In the genomic region with DNA sequence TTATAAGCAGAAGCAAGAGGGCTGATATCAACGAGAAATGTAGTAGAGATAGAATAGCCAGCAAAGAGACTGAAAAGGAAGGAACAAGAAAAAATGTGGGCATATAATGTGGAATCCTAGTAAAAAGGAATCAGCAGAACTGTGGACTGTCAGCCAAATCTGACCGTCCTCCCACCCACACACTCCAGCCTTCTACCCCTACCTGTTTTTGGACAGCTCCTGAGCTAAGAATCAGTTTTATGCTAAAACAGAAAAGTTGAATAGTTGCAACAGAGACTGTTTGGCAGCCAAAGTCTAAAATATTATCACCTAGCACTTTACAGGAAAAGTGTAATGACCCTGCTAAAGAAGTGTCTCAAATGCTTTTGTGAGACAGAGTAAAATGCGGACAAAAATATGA, we compare ENCODE assay signal across 33 cellular contexts.
"Had no signal": no experiment of that assay in that cellular context is flagged by ENCODE, and none has a peak within 500 bp of the region (broad histone marks: within the 10 kb centered on the region; RNA-seq: fewer than 3 reads in every experiment).

No MANE protein-coding gene starts in this region.

- ATAC-seq: activated naive CD4-positive, alpha-beta T cell treated with anti-CD3 and anti-CD28 coated beads, Interleukin-2, amount 50 U/mL, for 72 hours; activated naive CD8-positive, alpha-beta T cell treated with anti-CD3 and anti-CD28 coated beads, Interleukin-2, amount 50 U/mL, for 24 hours; activated T-cell treated with anti-CD3 and anti-CD28 coated beads, Interleukin-2, amount 50 U/mL, for 4 hours; activated T-cell treated with anti-CD3 and anti-CD28 coated beads, Interleukin-2, amount 50 U/mL, for 72 hours; activated T-helper 17 cell treated with anti-CD3 and anti-CD28 coated beads, Interleukin-2, amount 50 U/mL, for 72 hours; body of pancreas had no signal

- H3K4me1 ChIP-seq: ascending aorta, body of pancreas, breast epithelium had no signal

- H3K4me3 ChIP-seq: adrenal gland, ascending aorta, body of pancreas, breast epithelium, cardiac muscle cell had no signal

- FAIRE-seq: astrocyte, bronchial epithelial cell had no signal

- H3K27ac ChIP-seq: adrenal gland, ascending aorta, body of pancreas, brain microvascular endothelial cell, breast epithelium, cardiac muscle cell had no signal

- H3K36me3 ChIP-seq: adrenal gland, ascending aorta, brain microvascular endothelial cell, breast epithelium, cardiac muscle cell had no signal

- H3K9me3 ChIP-seq: adrenal gland, ascending aorta, body of pancreas, breast epithelium had no signal

- DNase-seq: activated effector memory CD4-positive, alpha-beta T cell treated with anti-CD3 and anti-CD28 coated beads, Interleukin-2, amount 50 U/mL, for 16 hours; activated effector memory CD4-positive, alpha-beta T cell treated with Interleukin-2 at 50 U/mL for 16 hours; activated gamma-delta T cell; activated gamma-delta T cell treated with Interleukin-2 at 50 U/mL for 16 hours; activated naive CD4-positive, alpha-beta T cell; activated naive CD4-positive, alpha-beta T cell treated with anti-CD3 and anti-CD28 coated beads for 36 hours; activated naive CD4-positive, alpha-beta T cell treated with anti-CD3 and anti-CD28 coated beads, Interleukin-2, amount 10 ng/mL, durations not matched to agents 7 days and 5 days; activated naive CD4-positive, alpha-beta T cell treated with anti-CD3 and anti-CD28 coated beads, Interleukin-2, amount 50 U/mL, for 16 hours; activated naive CD4-positive, alpha-beta T cell treated with Interleukin-2 at 50 U/mL for 16 hours; activated naive CD8-positive, alpha-beta T cell treated with anti-CD3 and anti-CD28 coated beads for 36 hours; activated naive CD8-positive, alpha-beta T cell treated with anti-CD3 and anti-CD28 coated beads, Interleukin-2, amount 10 ng/mL, durations not matched to agents 7 days and 5 days; activated naive CD8-positive, alpha-beta T cell treated with anti-CD3 and anti-CD28 coated beads, Interleukin-2, amount 50 U/mL, for 24 hours; activated T-cell treated with anti-CD3 and anti-CD28 coated beads, Interleukin-2, amount 50 U/mL, for 1 hour; activated T-cell treated with anti-CD3 and anti-CD28 coated beads, Interleukin-2, amount 50 U/mL, for 24 hours; activated T-cell treated with anti-CD3 and anti-CD28 coated beads, Interleukin-2, amount 50 U/mL, for 4 hours; activated T-cell treated with anti-CD3 and anti-CD28 coated beads, Interleukin-2, amount 50 U/mL, for 48 hours; activated T-cell treated with anti-CD3 and anti-CD28 coated beads, Interleukin-2, amount 50 U/mL, for 72 hours; adrenal gland; amniotic stem cell; amygdala; anterior cingulate cortex; aorta; body of pancreas; brain microvascular endothelial cell; caudate nucleus; central memory CD4-positive, alpha-beta T cell had no signal

- H3K27me3 ChIP-seq: adrenal gland, ascending aorta, body of pancreas, brain microvascular endothelial cell, breast epithelium, cardiac muscle cell had no signal
